In the genomic region with DNA sequence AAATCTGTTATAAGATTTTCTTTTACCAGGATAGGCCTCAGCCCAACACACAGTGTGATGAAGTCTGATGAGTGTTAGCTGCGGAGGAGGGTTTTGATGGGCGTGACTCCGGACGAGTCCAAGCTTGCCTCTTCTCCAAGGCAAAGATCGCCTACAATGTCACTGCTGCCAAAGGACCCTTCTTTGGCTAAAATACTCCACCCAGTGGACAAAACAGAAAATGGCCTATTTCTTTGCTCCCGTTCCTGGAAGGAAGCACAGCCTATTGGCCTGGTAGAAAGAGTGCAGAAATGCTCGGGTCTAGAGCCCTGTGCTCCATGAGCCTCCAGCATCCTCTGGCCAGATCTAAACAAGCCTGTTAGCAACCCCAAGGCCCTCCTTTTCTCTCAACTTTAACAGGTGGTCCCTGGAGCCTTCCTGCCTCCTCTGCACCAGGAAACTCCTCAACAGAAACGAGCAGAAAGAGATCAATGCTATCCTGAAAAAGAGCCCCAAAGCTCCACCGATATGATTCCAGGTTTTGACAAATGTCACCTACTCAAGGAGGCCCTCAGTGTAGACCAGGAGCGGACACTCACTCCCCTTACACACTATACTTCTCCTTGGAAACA, we compare ENCODE assay signal across 8 cellular contexts. TPM values are rescaled to one million over a fixed set of nuclear protein-coding genes. Genes with fewer than 3 reads are reported as not detected.
DNase-seq lines count a peak whose midpoint lies in the region; ATAC-seq and TF ChIP-seq lines count a peak whose summit lies in the region.

No MANE protein-coding gene starts in this region.

- H3K9me3 ChIP-seq in HCT116 (ENCODE audit: control insufficient read depth in 1 of 2, insufficient read depth in 1 of 2, low read depth in 1 of 2, low read length in 2 of 2) (no peaks in the 10 kb centered on the region), PC-3 (ENCODE audit: low read length) (no peaks in the 10 kb centered on the region), stomach smooth muscle (ENCODE audit: control insufficient read depth in 2 of 2, low read length in 2 of 2) (no peaks in the 10 kb centered on the region)

- H3K27me3 ChIP-seq in HCT116 (ENCODE audit: insufficient read depth, low read length): no peaks in the 10 kb centered on the region
- H3K27me3 ChIP-seq in PC-3 (ENCODE audit: low read length): peaks cover 4% of the 10 kb centered on the region
- no peaks in the 10 kb centered on the region for H3K27me3 ChIP-seq in kidney epithelial cell (ENCODE audit: control insufficient read depth, insufficient read depth, low read length)
- H3K27me3 ChIP-seq in stomach smooth muscle (ENCODE audit: control insufficient read depth in 1 of 2, insufficient read depth in 2 of 2, low read length in 2 of 2): no peaks in the 10 kb centered on the region

- no peaks in the 10 kb centered on the region for H3K9me3 Mint-ChIP-seq in activated naive CD4-positive, alpha-beta T cell treated with anti-CD3 and anti-CD28 coated beads, Interleukin-2, amount 50 U/mL, for 72 hours

- DNase-seq in activated naive CD4-positive, alpha-beta T cell treated with anti-CD3 and anti-CD28 coated beads, Interleukin-2, amount 50 U/mL, for 72 hours (ENCODE audit: low spot score in 2 of 2): peak in 1 of 2 donors; percentile 36
- DNase-seq in activated naive CD4-positive, alpha-beta T cell treated with anti-CD3 and anti-CD28 coated beads, Interleukin-2, amount 50 U/mL, for 16 hours: no peak
- DNase-seq in HCT116 (ENCODE audit: low read depth, low spot score) (peak; percentile 82), LoVo (ENCODE audit: low spot score) (peak; percentile 84), PC-3 (peak; percentile 97), choroid plexus epithelial cell (ENCODE audit: low read depth) (peak; percentile 87), kidney epithelial cell (ENCODE audit: low read depth) (no peak)

- H3K79me2 ChIP-seq in HCT116 (ENCODE audit: insufficient read depth, low read length): no peaks in the 10 kb centered on the region
- H3K79me2 ChIP-seq in PC-3 (ENCODE audit: low read length): no peaks in the 10 kb centered on the region

- TF ChIP-seq CTCF in HCT116 (IDR thresholded peaks at IDR 0.05 in 2 of 3, conservative IDR thresholded peaks at IDR 0.05 in 1 of 3; ENCODE audit: borderline replicate concordance in 1 of 3, insufficient read depth in 1 of 3, low read depth in 2 of 3, low read length in 2 of 3): peak; percentile 74 to 80 (median 79)
- peak; percentile 84 for TF ChIP-seq CTCF in PC-3 (conservative IDR thresholded peaks at IDR 0.05; ENCODE audit: low read depth, low read length)
- TF ChIP-seq CTCF in choroid plexus epithelial cell (conservative IDR thresholded peaks at IDR 0.05; ENCODE audit: low read depth, low read length): peak; percentile 87
- peak; percentile 61 for TF ChIP-seq CTCF in kidney epithelial cell (IDR thresholded peaks at IDR 0.05; ENCODE audit: insufficient read depth, low read length, poor library complexity, severe bottlenecking)

- TF ChIP-seq POLR2A in HCT116 (IDR thresholded peaks at IDR 0.05; ENCODE audit: borderline replicate concordance, extremely low read depth, insufficient read depth, insufficient read length): no peak

- H3K9ac ChIP-seq in HCT116 (ENCODE audit: low read length): peak overlapping the region; percentile 35
- H3K9ac ChIP-seq in PC-3 (ENCODE audit: low read length): no peak overlapping the region
- H3K9ac ChIP-seq in stomach smooth muscle (ENCODE audit: low read length in 2 of 2): peak overlapping the region in 1 of 2 donors; percentile 42

- no TSS peak for BruUV-seq in HCT116 (replicated peaks; lab: Mats Ljungman, UMichigan)
- BruUV-seq in PC-3 (replicated peaks; lab: Mats Ljungman, UMichigan): no TSS peak

- H3K36me3 ChIP-seq in HCT116 (ENCODE audit: control insufficient read depth in 1 of 2, insufficient read depth in 2 of 2, low read length in 2 of 2) (no peaks in the 10 kb centered on the region), PC-3 (ENCODE audit: low read depth, low read length) (no peaks in the 10 kb centered on the region), kidney epithelial cell (ENCODE audit: control insufficient read depth, insufficient read depth, low read length) (no peaks in the 10 kb centered on the region), stomach smooth muscle (ENCODE audit: control insufficient read depth in 2 of 2, insufficient read depth in 2 of 2, low read length in 2 of 2) (no peaks in the 10 kb centered on the region)

- no peak overlapping the region for H3K27ac Mint-ChIP-seq in activated naive CD4-positive, alpha-beta T cell treated with anti-CD3 and anti-CD28 coated beads, Interleukin-2, amount 50 U/mL, for 72 hours

- H3K36me3 Mint-ChIP-seq in activated naive CD4-positive, alpha-beta T cell treated with anti-CD3 and anti-CD28 coated beads, Interleukin-2, amount 50 U/mL, for 72 hours: no peaks in the 10 kb centered on the region

- no peaks in the 10 kb centered on the region for H4K20me1 ChIP-seq in HCT116 (ENCODE audit: insufficient read depth)
- no peaks in the 10 kb centered on the region for H4K20me1 ChIP-seq in PC-3 (ENCODE audit: low read length)

- H3K4me3 ChIP-seq in HCT116 (replicated peaks in 1 of 2; ENCODE audit: low read depth in 1 of 2, low read length in 2 of 2) (peak overlapping the region; percentile 12 to 29; a peak in 2 of 4 replicates), PC-3 (ENCODE audit: low read length) (0 out of 2 replicates have a peak overlapping the region, but pooled peaks have one; percentile 19), choroid plexus epithelial cell (ENCODE audit: low read depth, low read length) (no peak overlapping the region), kidney epithelial cell (ENCODE audit: low read depth, low read length) (no peak overlapping the region), stomach smooth muscle (ENCODE audit: low read length in 2 of 2) (peak overlapping the region; percentile 42 to 55)

- peak overlapping the region; percentile 98 for H2AFZ ChIP-seq in HCT116 (ENCODE audit: low read depth, low read length, poor library complexity, severe bottlenecking)
- peak overlapping the region; percentile 76 for H2AFZ ChIP-seq in PC-3 (ENCODE audit: low read length)

- peak overlapping the region; percentile 38; the same call in 1 of the 2 replicates for H3K27ac ChIP-seq in HCT116 (ENCODE audit: low read depth, low read length)
- H3K27ac ChIP-seq in PC-3 (ENCODE audit: low read length): no peak overlapping the region
- H3K27ac ChIP-seq in stomach smooth muscle (ENCODE audit: low read length): no peak overlapping the region

- no peaks in the 10 kb centered on the region for H3F3A ChIP-seq in PC-3 (ENCODE audit: low read length, unreplicated experiment)

- intact Hi-C loops in HCT116 (cut with micrococcal nuclease): loop anchor here (1.0 to 5.0 kb wide), 3 partner anchors 163 to 225 kb away; no protein-coding TSS in a partner anchor
- intact Hi-C loops in PC-3 (cut with micrococcal nuclease): loop anchor here (1.0 to 5.0 kb wide), 2 partner anchors 65 to 164 kb away; no protein-coding TSS in a partner anchor

- ATAC-seq in activated naive CD4-positive, alpha-beta T cell treated with anti-CD3 and anti-CD28 coated beads, Interleukin-2, amount 50 U/mL, for 72 hours: peak; percentile 63 to 67
- ATAC-seq in HCT116 (peak; percentile 96), PC-3 (peak; percentile 97)

- peak; percentile 92 for TF ChIP-seq RAD21 in HCT116 (IDR thresholded peaks at IDR 0.05; ENCODE audit: low read depth)

- CTCF ChIA-PET in HCT116 (lab: Charles Lee) (interaction anchor here (0.7 to 4.1 kb wide), 16 partner anchors 10 to 727 kb away, joined by 3 to 33 read pairs (median 4); no protein-coding TSS in a partner anchor), PC-3 (lab: Charles Lee) (interaction anchor here (0.6 to 1.4 kb wide), 9 partner anchors 11 to 367 kb away, joined by 3 to 10 read pairs (median 4); no protein-coding TSS in a partner anchor)

- H3K9me2 ChIP-seq in HCT116 (ENCODE audit: insufficient read depth) (no peaks in the 10 kb centered on the region), PC-3 (replicated peaks; ENCODE audit: low read length) (no peaks in the 10 kb centered on the region)

- POLR2A ChIA-PET in HCT116 (lab: Charles Lee) (interaction anchor here (1.1 kb wide), 1 partner anchor 54 kb away, joined by 4 read pairs; no protein-coding TSS in a partner anchor), PC-3 (lab: Charles Lee; ENCODE audit: unreplicated experiment) (no interaction called here)

- H3K4me2 ChIP-seq in HCT116 (ENCODE audit: low read length) (peak overlapping the region; percentile 67), PC-3 (ENCODE audit: low read length) (peak overlapping the region; percentile 58)

- RAD21 ChIA-PET in HCT116 (lab: Charles Lee; ENCODE audit: low non-redundant PET in 1 of 2, low total read pairs in 2 of 2, uncharacterized antibody in 2 of 2, unreplicated experiment in 2 of 2): interaction anchor here (0.8 to 1.3 kb wide), 3 partner anchors 11 to 209 kb away, joined by 3 to 7 read pairs (median 4); no protein-coding TSS in a partner anchor

- H3K4me1 ChIP-seq in HCT116 (ENCODE audit: control insufficient read depth in 1 of 2, insufficient read depth in 2 of 2, low read length in 2 of 2): peaks cover 5 to 13% of the 10 kb centered on the region in 2 experiments; a peak in 3 of 4 replicates
- peaks cover 5% of the 10 kb centered on the region; the same call in 1 of the 2 replicates for H3K4me1 ChIP-seq in PC-3 (ENCODE audit: insufficient read depth, low read length)
- H3K4me1 ChIP-seq in stomach smooth muscle (ENCODE audit: control insufficient read depth, insufficient read depth, low read length): peaks cover 10% of the 10 kb centered on the region

TF ChIP-seq in HCT116, 20 proteins besides CTCF, POLR2A, EP300 and RAD21 (continues in another document):
- TF ChIP-seq CBX3 (IDR thresholded peaks at IDR 0.05; ENCODE audit: low read depth) (no peak), TCF7L2 (IDR thresholded peaks at IDR 0.05; ENCODE audit: borderline replicate concordance, extremely low read depth, insufficient read depth, insufficient read length) (no peak), POLR2AphosphoS5 (IDR thresholded peaks at IDR 0.05; ENCODE audit: low read depth, low read length) (no peak), JUND (IDR thresholded peaks at IDR 0.05) (no peak), SIN3A (IDR thresholded peaks at IDR 0.05; ENCODE audit: low read depth) (no peak), ZNF274 (IDR thresholded peaks at IDR 0.05; ENCODE audit: low read depth, low read length) (no peak), MAX (IDR thresholded peaks at IDR 0.05) (no peak), EGR1 (IDR thresholded peaks at IDR 0.05; ENCODE audit: low read depth) (peak; percentile 49; the same call in 1 of the 2 replicates), CEBPB (IDR thresholded peaks at IDR 0.05; ENCODE audit: low read depth) (no peak)

RNA-seq across cellular contexts. Expression of gene CASQ2, which starts 3.4 kb away (rescaled TPM):
- not detected for total RNA-seq in activated naive CD4-positive, alpha-beta T cell treated with anti-CD3 and anti-CD28 coated beads, Interleukin-2, amount 50 U/mL, for 72 hours
- not detected for total RNA-seq in HCT116 (2021; ENCODE audit: unreplicated experiment)
- polyA plus RNA-seq in HCT116 (2012): not detected in 2 replicates
- 0.17 TPM in 1 of 2 replicates, not detected in the other for total RNA-seq in PC-3 (2014; rRNA removed)
- not detected in 2 replicates for total RNA-seq in kidney epithelial cell

Comparison
In these comparisons a context has a peak if more than half of its experiments do, and no peak if none do; other contexts are left out.
1. DNase-seq: peak in HCT116 (single experiment), LoVo (single experiment), PC-3 (single experiment) and choroid plexus epithelial cell (single experiment); none in activated naive CD4-positive, alpha-beta T cell treated with anti-CD3 and anti-CD28 coated beads, Interleukin-2, amount 50 U/mL, for 16 hours (single experiment) and kidney epithelial cell (single experiment).
2. H3K4me3 ChIP-seq: peak in HCT116 (2 of 2), PC-3 (single experiment) and stomach smooth muscle (2 of 2); none in choroid plexus epithelial cell (single experiment) and kidney epithelial cell (single experiment).
3. Peak in every context shown above with its lines, with median percentiles within 50 percentile points of each other: ATAC-seq and CTCF ChIP-seq.